In genomic region chr19:49362926-49363264, GRCh38 we compare ENCODE assay signal across 8 cellular contexts. TPM values are rescaled to one million over a fixed set of nuclear protein-coding genes. Genes with fewer than 3 reads are reported as not detected.
DNase-seq lines count a peak whose midpoint lies in the region; ATAC-seq and TF ChIP-seq lines count a peak whose summit lies in the region.
"Had no signal": no experiment of that assay in that cellular context is flagged by ENCODE, and none has a peak within 500 bp of the region (broad histone marks: within the 10 kb centered on the region; RNA-seq: fewer than 3 reads in every experiment).

No MANE protein-coding gene starts in this region.

- H4K20me1 ChIP-seq in HCT116 (ENCODE audit: insufficient read depth) = no peaks in the 10 kb centered on the region

- POLR2A ChIA-PET in HCT116 (lab: Charles Lee) = interaction anchor here (0.5 to 1.7 kb wide), 4 partner anchors 12 to 521 kb away, joined by 3 to 14 read pairs (median 4); partner anchors contain the start of genes ALDH16A1 and RRAS
- POLR2A ChIA-PET in activated CD8-positive, alpha-beta T cell treated with anti-CD3 and anti-CD28 coated beads, Interleukin-2, amount 10 ng/mL, durations not matched to agents 7 days and 5 days (lab: Charles Lee) = no interaction called here

- TF ChIP-seq RAD21 in HCT116 (IDR thresholded peaks at IDR 0.05; ENCODE audit: low read depth) = no peak

- H3K4me3 ChIP-seq in HCT116 (replicated peaks in 1 of 2; ENCODE audit: low read depth in 1 of 2, low read length in 2 of 2) (peak overlapping the region; percentile 93), iPS-15b (ENCODE audit: low read depth, low read length) (peak overlapping the region; percentile 55), subcutaneous abdominal adipose tissue (ENCODE audit: low read depth in 1 of 5, low read length in 5 of 5) (peak overlapping the region; percentile 54 to 89 (median 84))

- no peaks in the 10 kb centered on the region for H3K36me3 Mint-ChIP-seq in activated CD8-positive, alpha-beta T cell treated with anti-CD3 and anti-CD28 coated beads, Interleukin-2, amount 10 ng/mL, durations not matched to agents 7 days and 5 days (ENCODE audit: low read depth)
- H3K36me3 Mint-ChIP-seq: immature natural killer cell had no signal

- RAD21 ChIA-PET in HCT116 (lab: Charles Lee; ENCODE audit: low non-redundant PET in 1 of 2, low total read pairs in 2 of 2, uncharacterized antibody in 2 of 2, unreplicated experiment in 2 of 2) = interaction anchor here in 1 of 2 experiments (1.0 kb wide), 1 partner anchor 28 kb away, joined by 3 read pairs; no protein-coding TSS in a partner anchor

- peak overlapping the region; percentile 29 for H2AFZ ChIP-seq in HCT116 (ENCODE audit: low read depth, low read length, poor library complexity, severe bottlenecking)

- H3K9me3 ChIP-seq in HCT116 (ENCODE audit: control insufficient read depth in 1 of 2, insufficient read depth in 1 of 2, low read depth in 1 of 2, low read length in 2 of 2) (no peaks in the 10 kb centered on the region), iPS-15b (ENCODE audit: control insufficient read depth, insufficient read depth, low read length) (no peaks in the 10 kb centered on the region), subcutaneous abdominal adipose tissue (ENCODE audit: control insufficient read depth in 5 of 5, low read length in 5 of 5) (no peaks in the 10 kb centered on the region)

- peaks cover 5% of the 10 kb centered on the region for H3K4me1 Mint-ChIP-seq in activated CD8-positive, alpha-beta T cell treated with anti-CD3 and anti-CD28 coated beads, Interleukin-2, amount 10 ng/mL, durations not matched to agents 7 days and 5 days (ENCODE audit: low read depth)

- peak overlapping the region; percentile 97 for H3K9ac ChIP-seq in HCT116 (ENCODE audit: low read length)
- H3K9ac ChIP-seq in iPS-15b (ENCODE audit: low read depth, low read length) = peak overlapping the region; percentile 19
- peak overlapping the region in 4 of 5 donors; percentile 41 to 65 (median 59) for H3K9ac ChIP-seq in subcutaneous abdominal adipose tissue (ENCODE audit: low read length in 5 of 5)

- no peak overlapping the region for H3K27ac Mint-ChIP-seq in activated CD8-positive, alpha-beta T cell treated with anti-CD3 and anti-CD28 coated beads, Interleukin-2, amount 10 ng/mL, durations not matched to agents 7 days and 5 days
- H3K27ac Mint-ChIP-seq: immature natural killer cell had no signal

- no peaks in the 10 kb centered on the region for H3K9me3 Mint-ChIP-seq in activated CD8-positive, alpha-beta T cell treated with anti-CD3 and anti-CD28 coated beads, Interleukin-2, amount 10 ng/mL, durations not matched to agents 7 days and 5 days (ENCODE audit: insufficient read depth)
- H3K9me3 Mint-ChIP-seq: immature natural killer cell had no signal

- BruUV-seq in HCT116 (replicated peaks; lab: Mats Ljungman, UMichigan) = TSS peak; percentile 59

- TF ChIP-seq POLR2A in HCT116 (IDR thresholded peaks at IDR 0.05; ENCODE audit: borderline replicate concordance, extremely low read depth, insufficient read depth, insufficient read length) = no peak

- ATAC-seq in HCT116 = peak; percentile 4
- peak; percentile 18 for ATAC-seq in activated CD8-positive, alpha-beta T cell treated with anti-CD3 and anti-CD28 coated beads, Interleukin-2, amount 10 ng/mL, durations not matched to agents 7 days and 5 days
- ATAC-seq in GM21390 (IDR thresholded peaks at IDR 0.05; ENCODE audit: unreplicated experiment) = no peak

- no peak for DNase-seq in HCT116 (ENCODE audit: low read depth, low spot score)
- no peak for DNase-seq in activated CD8-positive, alpha-beta T cell treated with anti-CD3 and anti-CD28 coated beads, Interleukin-2, amount 10 ng/mL, durations not matched to agents 7 days and 5 days
- no peak for DNase-seq in UCSD-AML1 (lab: John Stamatoyannopoulos, UW; ENCODE audit: unreplicated experiment)
- DNase-seq in NCI-H526 treated with DMSO at 0.1 percent for 48 hours (lab: John Stamatoyannopoulos, UW) = no peak

- H3K4me3 Mint-ChIP-seq in activated CD8-positive, alpha-beta T cell treated with anti-CD3 and anti-CD28 coated beads, Interleukin-2, amount 10 ng/mL, durations not matched to agents 7 days and 5 days = no peak overlapping the region
- H3K4me3 Mint-ChIP-seq: immature natural killer cell had no signal

- no peaks in the 10 kb centered on the region for H3K9me2 ChIP-seq in HCT116 (ENCODE audit: insufficient read depth)

- peaks cover 6 to 9% of the 10 kb centered on the region in 2 experiments; a peak in 3 of 4 replicates for H3K36me3 ChIP-seq in HCT116 (ENCODE audit: control insufficient read depth in 1 of 2, insufficient read depth in 2 of 2, low read length in 2 of 2)
- H3K36me3 ChIP-seq in iPS-15b (ENCODE audit: control insufficient read depth, insufficient read depth, low read length) = peaks cover 6% of the 10 kb centered on the region
- H3K36me3 ChIP-seq in subcutaneous abdominal adipose tissue (ENCODE audit: control insufficient read depth in 5 of 5, insufficient read depth in 5 of 5, low read length in 5 of 5) = peaks cover 0 to 15% (median 9%) of the 10 kb centered on the region in 5 donors

- H3K27ac ChIP-seq in HCT116 (ENCODE audit: low read depth, low read length) (peak overlapping the region; percentile 94), subcutaneous abdominal adipose tissue (ENCODE audit: low read depth, low read length) (peak overlapping the region; percentile 90)

- H3K4me2 ChIP-seq in HCT116 (ENCODE audit: low read length) = peak overlapping the region; percentile 100

- intact Hi-C loops in HCT116 (cut with micrococcal nuclease) = loop anchor here (1.0 kb wide), 1 partner anchor 80 kb away; no protein-coding TSS in a partner anchor

- peaks cover 4% of the 10 kb centered on the region; the same call in 1 of the 2 replicates for H3K79me2 ChIP-seq in HCT116 (ENCODE audit: insufficient read depth, low read length)

- H3K27me3 ChIP-seq in HCT116 (ENCODE audit: insufficient read depth, low read length) (no peaks in the 10 kb centered on the region), iPS-15b (ENCODE audit: control insufficient read depth, insufficient read depth, low read length) (no peaks in the 10 kb centered on the region), subcutaneous abdominal adipose tissue (ENCODE audit: control insufficient read depth in 5 of 5, insufficient read depth in 4 of 5, low read length in 5 of 5) (no peaks in the 10 kb centered on the region)

- CTCF ChIA-PET in HCT116 (lab: Charles Lee) = interaction anchor here (0.8 to 1.1 kb wide), 4 partner anchors 21 to 430 kb away, joined by 3 to 4 read pairs (median 3); partner anchors contain the start of gene DHDH
- CTCF ChIA-PET in activated CD8-positive, alpha-beta T cell treated with anti-CD3 and anti-CD28 coated beads, Interleukin-2, amount 10 ng/mL, durations not matched to agents 7 days and 5 days (lab: Charles Lee) = no interaction called here

- no peak for TF ChIP-seq CTCF in HCT116 (IDR thresholded peaks at IDR 0.05 in 2 of 3, conservative IDR thresholded peaks at IDR 0.05 in 1 of 3; ENCODE audit: borderline replicate concordance in 1 of 3, insufficient read depth in 1 of 3, low read depth in 2 of 3, low read length in 2 of 3)

- H3K27me3 Mint-ChIP-seq in activated CD8-positive, alpha-beta T cell treated with anti-CD3 and anti-CD28 coated beads, Interleukin-2, amount 10 ng/mL, durations not matched to agents 7 days and 5 days (ENCODE audit: low read depth) = peaks cover 31% of the 10 kb centered on the region

- H3K4me1 ChIP-seq in HCT116 (ENCODE audit: control insufficient read depth in 1 of 2, insufficient read depth in 2 of 2, low read length in 2 of 2) (peaks cover 10 to 27% of the 10 kb centered on the region in 2 experiments), iPS-15b (ENCODE audit: control insufficient read depth, insufficient read depth, low read length) (no peaks in the 10 kb centered on the region), subcutaneous abdominal adipose tissue (ENCODE audit: control insufficient read depth in 5 of 5, insufficient read depth in 5 of 5, low read length in 5 of 5) (peaks cover 0 to 38% (median 29%) of the 10 kb centered on the region in 5 donors)

TF ChIP-seq in HCT116, 20 proteins besides CTCF, POLR2A, EP300 and RAD21 (continues in another document):
- TF ChIP-seq TCF7L2 (IDR thresholded peaks at IDR 0.05; ENCODE audit: borderline replicate concordance, extremely low read depth, insufficient read depth, insufficient read length) = no peak
- no peak for TF ChIP-seq POLR2AphosphoS5 (IDR thresholded peaks at IDR 0.05; ENCODE audit: low read depth, low read length)
- TF ChIP-seq CBX3 (IDR thresholded peaks at IDR 0.05; ENCODE audit: low read depth) = no peak
- no peak for TF ChIP-seq JUND (IDR thresholded peaks at IDR 0.05)
- TF ChIP-seq SIN3A (IDR thresholded peaks at IDR 0.05; ENCODE audit: low read depth) = no peak
- TF ChIP-seq ZNF274 (IDR thresholded peaks at IDR 0.05; ENCODE audit: low read depth, low read length) = no peak

RNA-seq across cellular contexts. Expression of gene TEAD2, which starts 0.7 kb away (rescaled TPM):
- 31.9 TPM for total RNA-seq in HCT116 (2021; ENCODE audit: unreplicated experiment)
- 14.8 and 18.3 TPM in 2 replicates for polyA plus RNA-seq in HCT116 (2012)
- not detected for total RNA-seq in activated CD8-positive, alpha-beta T cell treated with anti-CD3 and anti-CD28 coated beads, Interleukin-2, amount 10 ng/mL, durations not matched to agents 7 days and 5 days
- polyA plus RNA-seq: immature natural killer cell had no signal

RNA-seq across cellular contexts. Expression of gene DKKL1, which starts 0.8 kb away (rescaled TPM):
- 1.0 TPM for total RNA-seq in HCT116 (2021; ENCODE audit: unreplicated experiment)
- polyA plus RNA-seq in HCT116 (2012) = 1.1 TPM in 2 replicates
- not detected for total RNA-seq in activated CD8-positive, alpha-beta T cell treated with anti-CD3 and anti-CD28 coated beads, Interleukin-2, amount 10 ng/mL, durations not matched to agents 7 days and 5 days
- polyA plus RNA-seq: immature natural killer cell had no signal

RNA-seq across cellular contexts. Expression of gene KASH5, which starts 25.2 kb away (rescaled TPM):
- total RNA-seq in HCT116 (2021; ENCODE audit: unreplicated experiment) = not detected
- 0.05 TPM in 1 of 2 replicates, not detected in the other for polyA plus RNA-seq in HCT116 (2012)
- total RNA-seq in activated CD8-positive, alpha-beta T cell treated with anti-CD3 and anti-CD28 coated beads, Interleukin-2, amount 10 ng/mL, durations not matched to agents 7 days and 5 days = not detected
- polyA plus RNA-seq: immature natural killer cell had no signal

RNA-seq across cellular contexts. Expression of gene CD37, which starts 27.7 kb away (rescaled TPM):
- total RNA-seq in HCT116 (2021; ENCODE audit: unreplicated experiment) = 0.76 TPM
- polyA plus RNA-seq in HCT116 (2012) = 2.9 and 3.4 TPM in 2 replicates
- 100 to 1,000 TPM; 162 to 176 TPM for total RNA-seq in activated CD8-positive, alpha-beta T cell treated with anti-CD3 and anti-CD28 coated beads, Interleukin-2, amount 10 ng/mL, durations not matched to agents 7 days and 5 days

RNA-seq across cellular contexts. Expression of gene SLC6A16, which starts 37.9 kb away (rescaled TPM):
- 5.0 TPM for total RNA-seq in HCT116 (2021; ENCODE audit: unreplicated experiment)
- polyA plus RNA-seq in HCT116 (2012) = 1.0 and 1.1 TPM in 2 replicates
- 1 to 10 TPM; 3.4 to 3.5 TPM for total RNA-seq in activated CD8-positive, alpha-beta T cell treated with anti-CD3 and anti-CD28 coated beads, Interleukin-2, amount 10 ng/mL, durations not matched to agents 7 days and 5 days

Comparison
In these comparisons a context has a peak if more than half of its experiments do, and no peak if none do; other contexts are left out.
1. H3K9ac ChIP-seq: peak in every context shown above with its lines; median percentile 97 in HCT116; 59 in subcutaneous abdominal adipose tissue; 19 in iPS-15b.
2. RNA of gene TEAD2, which starts 0.7 kb away (total RNA-seq): 31.9 TPM in HCT116 (single experiment); not detected in activated CD8-positive, alpha-beta T cell treated with anti-CD3 and anti-CD28 coated beads, Interleukin-2, amount 10 ng/mL, durations not matched to agents 7 days and 5 days; every median in the first group is over 10 times any median in the second.
3. Peak in every context shown above with its lines, with median percentiles within 50 percentile points of each other: H3K4me3 ChIP-seq.